ENCODE assay signal across 8 cellular contexts in the genomic region with DNA sequence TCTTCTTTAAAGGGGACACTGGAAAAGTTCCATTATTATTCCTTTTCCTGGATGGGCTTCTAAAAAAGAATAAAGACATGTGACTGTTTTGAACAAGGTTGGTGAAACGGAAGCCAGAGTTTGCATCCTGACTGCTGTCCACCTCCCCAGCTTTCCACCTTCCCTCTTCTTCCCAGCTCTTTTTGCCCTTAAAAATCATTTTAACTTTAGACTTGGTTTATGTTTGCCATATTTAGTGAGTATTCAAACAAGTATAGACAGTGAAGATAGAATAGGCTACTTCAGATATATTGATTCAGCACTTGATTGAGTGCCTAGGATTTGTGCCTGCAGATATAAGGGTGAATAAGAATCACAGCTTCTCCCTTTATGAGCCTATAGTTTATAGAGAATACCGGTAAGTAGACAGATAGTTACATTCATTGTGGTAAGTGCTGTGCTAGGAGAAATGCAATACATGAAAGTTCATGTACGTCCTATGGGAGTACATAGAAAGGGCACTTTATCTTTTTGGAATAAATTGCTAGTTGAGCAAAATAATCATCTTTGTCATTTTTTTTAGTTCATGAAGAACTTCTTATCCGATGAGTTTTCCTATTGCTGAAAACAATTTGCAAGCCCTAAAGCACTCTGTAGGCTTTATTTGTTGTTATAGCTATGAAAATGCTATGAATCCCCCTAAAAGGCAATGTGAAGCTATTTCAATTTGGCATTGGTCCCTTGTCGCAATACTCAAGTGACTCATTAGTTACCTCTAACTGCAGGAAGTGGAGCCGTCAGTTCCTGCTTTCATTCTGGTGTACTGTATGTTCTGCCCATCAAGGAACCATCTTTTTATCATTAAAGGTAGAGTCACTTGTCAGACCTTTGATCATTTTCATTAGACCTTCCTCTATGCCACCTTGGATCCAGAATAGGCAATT. TPM values are rescaled to one million over a fixed set of nuclear protein-coding genes. Genes with fewer than 3 reads are reported as not detected.
DNase-seq lines count a peak whose midpoint lies in the region; ATAC-seq and TF ChIP-seq lines count a peak whose summit lies in the region.

No MANE protein-coding gene starts in this region.

- CTCF ChIA-PET in IMR-90 (lab: Yijun Ruan, JAX) = interaction anchor here (1.0 to 2.3 kb wide), 6 partner anchors 8 to 159 kb away, joined by 3 to 9 read pairs (median 4); no protein-coding TSS in a partner anchor

- H4K91ac ChIP-seq in IMR-90 (ENCODE audit: insufficient read depth, low read depth, low read length) = no peak overlapping the region

- H3K9me1 ChIP-seq in IMR-90 (ENCODE audit: insufficient read depth, low read length) = 0 out of 2 replicates have a peak, but pooled peaks cover 2% of the 10 kb centered on the region

- no peak overlapping the region for H3K14ac ChIP-seq in IMR-90 (replicated peaks; ENCODE audit: low read depth, low read length)

- H3K18ac ChIP-seq in IMR-90 (ENCODE audit: low read depth, low read length) = no peak overlapping the region

- H2BK120ac ChIP-seq in IMR-90 (ENCODE audit: low read depth, low read length) = no peak overlapping the region

- H3K27me3 ChIP-seq in IMR-90 (ENCODE audit: control insufficient read depth, insufficient read depth, low read length) = no peaks in the 10 kb centered on the region

- no peak overlapping the region; a peak in 1 of 4 replicates for H4K8ac ChIP-seq in IMR-90 (ENCODE audit: low read depth in 2 of 2, low read length in 2 of 2)

- BruUV-seq in IMR-90 (replicated peaks; lab: Mats Ljungman, UMichigan) = no TSS peak

- intact Hi-C loops in IMR-90 (cut with micrococcal nuclease) = no loop called here

- no peak overlapping the region for H4K5ac ChIP-seq in IMR-90 (ENCODE audit: low read depth, low read length)

- no peak overlapping the region for H3K9ac ChIP-seq in IMR-90 (ENCODE audit: low read depth, low read length)

- TF ChIP-seq POLR2A in IMR-90 (IDR thresholded peaks at IDR 0.05; ENCODE audit: low read depth, low read length) = no peak

- no peak overlapping the region for H3K23ac ChIP-seq in IMR-90 (ENCODE audit: low read depth, low read length)

- no peaks in the 10 kb centered on the region for H3K79me1 ChIP-seq in IMR-90 (ENCODE audit: low read depth in 1 of 2, low read length in 2 of 2)

- H2BK5ac ChIP-seq in IMR-90 (ENCODE audit: low read depth, low read length, poor library complexity, severe bottlenecking) = no peak overlapping the region

- no peak overlapping the region for H3K56ac ChIP-seq in IMR-90 (ENCODE audit: extremely low read depth, insufficient read depth, low read length)

- H2AK5ac ChIP-seq in IMR-90 (ENCODE audit: low read depth, low read length) = no peak overlapping the region

- H3K27ac ChIP-seq in IMR-90 (ENCODE audit: insufficient read depth, low read length) = no peak overlapping the region
- no peak overlapping the region for H3K27ac ChIP-seq in VCaP

- H2BK15ac ChIP-seq in IMR-90 (ENCODE audit: low read depth, low read length) = no peak overlapping the region

- no peak overlapping the region; the same call in 1 of the 2 replicates for H2BK20ac ChIP-seq in IMR-90 (ENCODE audit: low read depth, low read length)

- peak; percentile 12 for DNase-seq in GM03348 (ENCODE audit: low spot score)
- DNase-seq in IMR-90 = peak; percentile 65
- DNase-seq in hepatic stellate cell (ENCODE audit: low spot score) = peak; percentile 21
- no peak for DNase-seq in NCI-H2107 treated with DMSO at 0.1 percent for 48 hours (lab: John Stamatoyannopoulos, UW; ENCODE audit: unreplicated experiment)
- no peak for DNase-seq in UCSD-AML1 (lab: John Stamatoyannopoulos, UW; ENCODE audit: unreplicated experiment)
- no peak for DNase-seq in middle frontal gyrus (ENCODE audit: extremely low spot score, low spot score)

- H3K36me3 ChIP-seq in IMR-90 (ENCODE audit: control insufficient read depth, insufficient read depth, low read length) = 0 out of 2 replicates have a peak, but pooled peaks cover 1% of the 10 kb centered on the region

- POLR2A ChIA-PET in IMR-90 (lab: Charles Lee; ENCODE audit: unreplicated experiment) = no interaction called here

- TF ChIP-seq CTCF in IMR-90 (conservative IDR thresholded peaks at IDR 0.05; ENCODE audit: low read depth, low read length) (no peak), VCaP (conservative IDR thresholded peaks at IDR 0.05) (peak; percentile 14)

- no peak overlapping the region for H3K4ac ChIP-seq in IMR-90 (ENCODE audit: low read depth, low read length)

- peak overlapping the region; percentile 40; the same call in 1 of the 2 replicates for H3K4me2 ChIP-seq in IMR-90 (ENCODE audit: low read depth, low read length)

- dilution Hi-C loops in IMR-90 (cut with HindIII; ENCODE audit: low sequenced_read_pairs, unreplicated experiment) = no loop called here

- no peak overlapping the region for H2AK9ac ChIP-seq in IMR-90 (replicated peaks; ENCODE audit: low read depth, low read length, poor library complexity)

- ATAC-seq in IMR-90 (ENCODE audit: low read depth) (peak; percentile 76), HG03460 (IDR thresholded peaks at IDR 0.05; ENCODE audit: unreplicated experiment) (no peak)

- no peak for TF ChIP-seq RAD21 in IMR-90 (IDR thresholded peaks at IDR 0.05; ENCODE audit: low read length)

- in situ Hi-C loops in IMR-90 (cut with MboI; ENCODE audit: low sequenced_read_pairs) = no loop called here

- H3K4me3 ChIP-seq in IMR-90 (ENCODE audit: insufficient read depth, low read depth, low read length) = no peak overlapping the region

- H3K4me1 ChIP-seq in IMR-90 (ENCODE audit: control insufficient read depth, insufficient read depth, low read length) = peaks cover 3% of the 10 kb centered on the region; the same call in 1 of the 2 replicates

- H3K9me3 ChIP-seq in IMR-90 (ENCODE audit: control insufficient read depth, insufficient read depth, low read length) = no peaks in the 10 kb centered on the region

- WGBS in IMR-90 (ENCODE audit: extremely low coverage in 2 of 2, insufficient read length in 1 of 2), 2 experiments = 20% methylated on average over 1 of the region's 6 CpGs; no CpG with 5 or more reads in 1 of the 2 experiments

- no peaks in the 10 kb centered on the region for H4K20me1 ChIP-seq in IMR-90 (ENCODE audit: insufficient read depth, low read length)

- H2AFZ ChIP-seq in IMR-90 (replicated peaks; ENCODE audit: low read length, poor library complexity) = no peak overlapping the region

TF ChIP-seq in IMR-90, 13 proteins besides CTCF, POLR2A, EP300 and RAD21:
- TF ChIP-seq MAZ (IDR thresholded peaks at IDR 0.05; ENCODE audit: borderline replicate concordance, low read depth, low read length) (no peak), CEBPB (IDR thresholded peaks at IDR 0.05; ENCODE audit: low read depth, low read length) (peak; percentile 85), FOS (IDR thresholded peaks at IDR 0.05; ENCODE audit: low read depth, low read length) (no peak; the same call in 1 of the 2 replicates), BHLHE40 (IDR thresholded peaks at IDR 0.05; ENCODE audit: low read depth, low read length) (no peak), SMC3 (IDR thresholded peaks at IDR 0.05; ENCODE audit: low read depth, low read length) (no peak), RFX5 (IDR thresholded peaks at IDR 0.05; ENCODE audit: low read depth, low read length) (no peak), USF2 (IDR thresholded peaks at IDR 0.05; ENCODE audit: low read depth, low read length) (no peak), RCOR1 (IDR thresholded peaks at IDR 0.05; ENCODE audit: insufficient replicate concordance, low read length) (no peak)

RNA-seq across cellular contexts. Expression of gene STRIP2, which starts 57.2 kb away (rescaled TPM):
- 2.2 and 3.0 TPM in 2 replicates for total RNA-seq in IMR-90 (2012; rRNA removed)
- polyA plus RNA-seq in IMR-90 (2012; rRNA removed) = 1.6 and 1.8 TPM in 2 replicates
- 0.68 and 0.73 TPM in 2 replicates for polyA plus RNA-seq in IMR-90 (2012; cell fraction: cytosol; rRNA removed)
- 2.4 and 4.3 TPM in 2 replicates for polyA plus RNA-seq in IMR-90 (2012; cell fraction: nucleus; rRNA removed; ENCODE audit: low replicate concordance)

Comparison
In these comparisons a context has a peak if more than half of its experiments do, and no peak if none do; other contexts are left out.
1. DNase-seq: peak in GM03348 (single experiment), IMR-90 (single experiment) and hepatic stellate cell (single experiment); none in NCI-H2107 treated with DMSO at 0.1 percent for 48 hours (single experiment), UCSD-AML1 (single experiment) and middle frontal gyrus (single experiment).